ENCODE assay signal across 23 cellular contexts in the genomic region with DNA sequence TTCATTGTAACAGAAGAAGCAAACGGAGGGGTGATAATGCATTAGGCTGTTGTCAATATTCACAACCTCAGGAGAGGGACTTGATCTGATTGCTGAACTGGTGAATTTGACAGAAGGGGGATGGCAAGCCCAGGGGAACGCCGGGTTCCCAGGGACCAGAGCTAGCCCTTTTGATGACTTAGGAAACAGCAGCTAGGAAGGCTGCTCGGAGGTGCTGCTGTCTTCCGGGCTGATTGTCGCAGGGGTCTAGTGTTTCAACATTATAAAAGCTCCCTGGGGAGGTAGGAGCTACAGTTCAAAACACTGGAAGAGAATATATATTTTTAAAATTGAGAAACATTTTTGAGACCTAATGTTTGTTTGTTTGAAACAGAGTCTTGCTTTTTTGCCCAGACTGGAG. TPM values are rescaled to one million over a fixed set of nuclear protein-coding genes. Genes with fewer than 3 reads are reported as not detected.
DNase-seq lines count a peak whose midpoint lies in the region; ATAC-seq and TF ChIP-seq lines count a peak whose summit lies in the region.
"Had no signal": no experiment of that assay in that cellular context is flagged by ENCODE, and none has a peak within 500 bp of the region (broad histone marks: within the 10 kb centered on the region; RNA-seq: fewer than 3 reads in every experiment).

No MANE protein-coding gene starts in this region.

- no peak overlapping the region for H3K4me3 ChIP-seq in H7 (ENCODE audit: insufficient read depth, low read depth, low read length)
- H3K4me3 ChIP-seq in neural progenitor cell, result no peak overlapping the region
- no peak overlapping the region for H3K4me3 ChIP-seq in MM.1S (ENCODE audit: low read length)
- H3K4me3 ChIP-seq: A549; BLaER1 treated with 17β-estradiol and CSF1 and Interleukin-3, amounts not matched to agents 10 nM and 100 nM had no signal

- no peak overlapping the region for H3K4me2 ChIP-seq in neural progenitor cell
- H3K4me2 ChIP-seq in H9 (ENCODE audit: insufficient read depth, insufficient read length, low read length), result no peak overlapping the region
- H3K4me2 ChIP-seq in MM.1S (ENCODE audit: low read depth, low read length), result no peak overlapping the region
- H3K4me2 ChIP-seq: A549; BLaER1 treated with 17β-estradiol and CSF1 and Interleukin-3, amounts not matched to agents 10 nM and 100 nM had no signal

- no peak overlapping the region for H4K8ac ChIP-seq in H9 (replicated peaks; ENCODE audit: insufficient read length, low read depth, low read length)

- no peak overlapping the region for H4K5ac ChIP-seq in H9 (ENCODE audit: insufficient read length, low read depth, low read length)

- H3K36me3 Mint-ChIP-seq in WTC11 (no peaks in the 10 kb centered on the region), neural progenitor cell (no peaks in the 10 kb centered on the region), H9 (ENCODE audit: insufficient read depth in 1 of 3, low read depth in 3 of 3) (no peaks in the 10 kb centered on the region)
- H3K36me3 Mint-ChIP-seq: CD14-positive monocyte had no signal

- no peak overlapping the region for H2BK120ac ChIP-seq in H9 (ENCODE audit: low read depth, low read length, poor library complexity, severe bottlenecking)

- H3K79me2 ChIP-seq in neural progenitor cell (ENCODE audit: low read depth) (no peaks in the 10 kb centered on the region), H9 (ENCODE audit: insufficient read depth, low read length) (no peaks in the 10 kb centered on the region), MM.1S (ENCODE audit: low read length) (no peaks in the 10 kb centered on the region)

- no peak overlapping the region for H3K23ac ChIP-seq in H9 (ENCODE audit: insufficient read length, low read depth, low read length)

- DNase-seq in H7, result peak; percentile 43
- DNase-seq in WTC11 (ENCODE audit: low spot score), result no peak
- no peak for DNase-seq in neural progenitor cell (ENCODE audit: low spot score)
- no peak for DNase-seq in H9
- DNase-seq in MM.1S, result no peak
- DNase-seq: 8988T; ACHN; AML-193; BE2C; CD4-positive, alpha-beta T cell; CD8-positive, alpha-beta memory T cell; DMS 273 treated with DMSO at 0.1 percent for 48 hours; DMS53; DMS79 treated with DMSO at 0.1 percent for 48 hours; GF-D8; GOT3 had no signal

- no peak overlapping the region for H3K4ac ChIP-seq in H9 (ENCODE audit: low read depth, low read length)

- H2AK5ac ChIP-seq in H9 (ENCODE audit: insufficient read length, low read length), result no peak overlapping the region

- H3K27ac ChIP-seq in neural progenitor cell (no peak overlapping the region), H9 (ENCODE audit: insufficient read length, low read depth, low read length) (no peak overlapping the region), MM.1S (ENCODE audit: low read length) (no peak overlapping the region)
- H3K27ac ChIP-seq: A549; BLaER1 treated with 17β-estradiol and CSF1 and Interleukin-3, amounts not matched to agents 10 nM and 100 nM had no signal

- H3K9ac ChIP-seq in neural progenitor cell (no peak overlapping the region), H9 (ENCODE audit: extremely low read depth, insufficient read length, low read length) (no peak overlapping the region), MM.1S (ENCODE audit: low read length) (no peak overlapping the region)
- H3K9ac ChIP-seq: BLaER1 treated with 17β-estradiol and CSF1 and Interleukin-3, amounts not matched to agents 10 nM and 100 nM had no signal

- H3K4me1 Mint-ChIP-seq in WTC11 (peaks cover 15% of the 10 kb centered on the region), neural progenitor cell (peaks cover 25% of the 10 kb centered on the region), H9 (peaks cover 14 to 16% of the 10 kb centered on the region in 2 experiments)
- H3K4me1 Mint-ChIP-seq: CD8-positive, alpha-beta memory T cell had no signal

- H2AFZ ChIP-seq in neural progenitor cell (replicated peaks), result peak overlapping the region; percentile 9
- H2AFZ ChIP-seq in H9 (ENCODE audit: low read length), result no peak overlapping the region
- H2AFZ ChIP-seq in MM.1S (ENCODE audit: low read length), result no peak overlapping the region

- H3K9me3 ChIP-seq in neural progenitor cell (ENCODE audit: low read depth), result no peaks in the 10 kb centered on the region
- no peaks in the 10 kb centered on the region for H3K9me3 ChIP-seq in H9 (ENCODE audit: control insufficient read depth, low read depth, low read length)
- H3K9me3 ChIP-seq in MM.1S (replicated peaks; ENCODE audit: insufficient read depth, low read length), result no peaks in the 10 kb centered on the region
- H3K9me3 ChIP-seq: A549; BE2C; BLaER1 treated with 17β-estradiol and CSF1 and Interleukin-3, amounts not matched to agents 10 nM and 100 nM had no signal

- no peaks in the 10 kb centered on the region for H3K23me2 ChIP-seq in H9 (ENCODE audit: insufficient read length, low read depth, low read length, poor library complexity, severe bottlenecking)

- no peak overlapping the region for H4K91ac ChIP-seq in H9 (ENCODE audit: insufficient read length, low read depth, low read length)

- H3K4me3 Mint-ChIP-seq in WTC11, result no peak overlapping the region
- no peak overlapping the region for H3K4me3 Mint-ChIP-seq in neural progenitor cell
- no peak overlapping the region for H3K4me3 Mint-ChIP-seq in H9
- H3K4me3 Mint-ChIP-seq: CD14-positive monocyte; CD4-positive, alpha-beta T cell; CD8-positive, alpha-beta memory T cell had no signal

- H3K27me3 ChIP-seq in H7 (ENCODE audit: control insufficient read depth, insufficient read depth, low read length), result no peaks in the 10 kb centered on the region
- no peaks in the 10 kb centered on the region for H3K27me3 ChIP-seq in neural progenitor cell
- H3K27me3 ChIP-seq in H9 (ENCODE audit: insufficient read depth, low read length), result no peaks in the 10 kb centered on the region
- no peaks in the 10 kb centered on the region for H3K27me3 ChIP-seq in MM.1S (replicated peaks; ENCODE audit: insufficient read depth, low read length)
- H3K27me3 ChIP-seq: BE2C; BLaER1 treated with 17β-estradiol and CSF1 and Interleukin-3, amounts not matched to agents 10 nM and 100 nM had no signal

- H3K56ac ChIP-seq in H9 (ENCODE audit: insufficient read length, low read depth, low read length), result no peak overlapping the region

- H3K79me1 ChIP-seq in H9 (ENCODE audit: insufficient read depth, low read depth, low read length, poor library complexity, severe bottlenecking), result no peaks in the 10 kb centered on the region

- H2BK20ac ChIP-seq in H9 (ENCODE audit: low read depth, low read length, poor library complexity, severe bottlenecking), result no peak overlapping the region

- H3F3A ChIP-seq in neural progenitor cell (ENCODE audit: low read depth) (peaks cover 16% of the 10 kb centered on the region), MM.1S (ENCODE audit: insufficient read depth, low read length) (no peaks in the 10 kb centered on the region)

- ATAC-seq in WTC11, result peak; percentile 52
- ATAC-seq in HG03196 (IDR thresholded peaks at IDR 0.05; ENCODE audit: unreplicated experiment), result no peak
- ATAC-seq: A549, HCT116 had no signal

- no peak overlapping the region for H3K18ac ChIP-seq in H9 (ENCODE audit: insufficient read length, low read depth, low read length)

- WGBS in H9 (ENCODE audit: extremely low coverage, insufficient read length, low lambda C conversion rate), result no CpG with 5 or more reads among the region's 6 CpGs

- H3K4me1 ChIP-seq in neural progenitor cell (peaks cover 26% of the 10 kb centered on the region), H9 (ENCODE audit: insufficient read depth, low read length) (peaks cover 2% of the 10 kb centered on the region; the same call in 1 of the 2 replicates), MM.1S (ENCODE audit: low read length) (0 out of 2 replicates have a peak, but pooled peaks cover 4% of the 10 kb centered on the region)
- H3K4me1 ChIP-seq: A549, BE2C had no signal

- H4K20me1 ChIP-seq in neural progenitor cell (ENCODE audit: low read depth), result no peaks in the 10 kb centered on the region
- H4K20me1 ChIP-seq in H9 (ENCODE audit: control insufficient read depth, insufficient read depth, insufficient read length), result no peaks in the 10 kb centered on the region
- no peaks in the 10 kb centered on the region for H4K20me1 ChIP-seq in MM.1S (ENCODE audit: insufficient read depth, low read length)
- H4K20me1 ChIP-seq: BLaER1 treated with 17β-estradiol and CSF1 and Interleukin-3, amounts not matched to agents 10 nM and 100 nM had no signal

- TF ChIP-seq CTCF in WTC11 (IDR thresholded peaks at IDR 0.05), result no peak
- no peak for TF ChIP-seq CTCF in neural progenitor cell (IDR thresholded peaks at IDR 0.05)
- no peak for TF ChIP-seq CTCF in H9 (conservative IDR thresholded peaks at IDR 0.05)
- no peak for TF ChIP-seq CTCF in MM.1S (IDR thresholded peaks at IDR 0.05; ENCODE audit: low read length)

- H2BK12ac ChIP-seq in H9 (ENCODE audit: insufficient read length, low read depth, low read length), result no peak overlapping the region

- H3K9me3 Mint-ChIP-seq in WTC11 (no peaks in the 10 kb centered on the region), neural progenitor cell (no peaks in the 10 kb centered on the region), H9 (no peaks in the 10 kb centered on the region; a peak in 1 of 5 replicates)
- H3K9me3 Mint-ChIP-seq: CD4-positive, alpha-beta T cell; CD8-positive, alpha-beta memory T cell had no signal

- H3T11ph ChIP-seq in H9 (ENCODE audit: low read length), result no peak overlapping the region

- H3K27ac Mint-ChIP-seq in WTC11 (no peak overlapping the region), neural progenitor cell (no peak overlapping the region), H9 (no peak overlapping the region)
- H3K27ac Mint-ChIP-seq: CD4-positive, alpha-beta T cell; CD8-positive, alpha-beta memory T cell had no signal

- H3K27me3 Mint-ChIP-seq in WTC11 (ENCODE audit: low read depth) (no peaks in the 10 kb centered on the region; the same call in none of the 2 replicates), neural progenitor cell (ENCODE audit: insufficient read depth, low read depth) (peaks cover 18% of the 10 kb centered on the region), H9 (ENCODE audit: low read depth) (peaks cover 1% of the 10 kb centered on the region; the same call in 1 of the 2 replicates)

- no peak overlapping the region for H3K14ac ChIP-seq in H9 (ENCODE audit: insufficient read depth, low read length)

- H2BK5ac ChIP-seq in H9 (ENCODE audit: insufficient read length, low read length), result no peak overlapping the region

- CTCF ChIA-PET in WTC11 (lab: Charles Lee), result interaction anchor here (0.8 kb wide), 1 partner anchor 9 kb away, joined by 4 read pairs; no protein-coding TSS in a partner anchor

- H2BK15ac ChIP-seq in H9 (ENCODE audit: low read depth, low read length), result no peak overlapping the region

- no peaks in the 10 kb centered on the region for H3K9me2 ChIP-seq in MM.1S (replicated peaks; ENCODE audit: insufficient read depth, low read length)

- POLR2A ChIA-PET in WTC11 (lab: Charles Lee), result no interaction called here

- H3K36me3 ChIP-seq in H7 (replicated peaks; ENCODE audit: control insufficient read depth, insufficient read depth, low read length), result no peaks in the 10 kb centered on the region
- no peaks in the 10 kb centered on the region for H3K36me3 ChIP-seq in neural progenitor cell
- no peaks in the 10 kb centered on the region for H3K36me3 ChIP-seq in MM.1S (replicated peaks; ENCODE audit: insufficient read depth, low read length)
- H3K36me3 ChIP-seq: BE2C; BLaER1 treated with 17β-estradiol and CSF1 and Interleukin-3, amounts not matched to agents 10 nM and 100 nM had no signal

RNA-seq across cellular contexts. Expression of a gene that starts 47.3 kb away (rescaled TPM):
- not detected in 2 replicates for total RNA-seq in H7 (2014; rRNA removed; shearing (Covaris generic))
- total RNA-seq in WTC11 (2021), result 0.09 TPM in 1 of 3 replicates, not detected in the others
- not detected in 2 replicates for total RNA-seq in neural progenitor cell (ENCODE audit: low replicate concordance)
- total RNA-seq in H9 (2021), result not detected in 2 replicates
- total RNA-seq: Daoy, G401 had no signal
